ENCODE assay signal across 8 cellular contexts in genomic region chr15:51971353-51972133, GRCh38. TPM values are rescaled to one million over a fixed set of nuclear protein-coding genes. Genes with fewer than 3 reads are reported as not detected.
DNase-seq lines count a peak whose midpoint lies in the region; ATAC-seq and TF ChIP-seq lines count a peak whose summit lies in the region.

LEO1 (minus strand) TSS chr15:51971778; CDS start chr15:51971745, 33 bp downstream.

- no peaks in the 10 kb centered on the region for H4K20me1 ChIP-seq in mammary epithelial cell (ENCODE audit: insufficient read depth, low read length)

- peak in 1 of 3 donors; percentile 60 for TF ChIP-seq POLR2A in spleen (IDR thresholded peaks at IDR 0.05)

- peak within 1 kb of the TSS; percentile 96 to 99 (median 98) for H3K4me3 Mint-ChIP-seq in immature natural killer cell

- TSS peak; percentile 90 for BruUV-seq in mammary epithelial cell (replicated peaks; lab: Mats Ljungman, UMichigan)

- H3K4me3 ChIP-seq in WERI-Rb-1 (ENCODE audit: low read depth, low read length) (peak within 1 kb of the TSS; percentile 85), mammary epithelial cell (replicated peaks in 1 of 3; ENCODE audit: insufficient read depth in 1 of 3, low read depth in 2 of 3, low read length in 3 of 3) (peak within 1 kb of the TSS; percentile 71 to 90 (median 90)), spleen (peak within 1 kb of the TSS; percentile 66 to 91 (median 80))

- ATAC-seq in GM18873 (IDR thresholded peaks at IDR 0.05; ENCODE audit: low FRiP score, unreplicated experiment) (peak; percentile 83), HG03139 (IDR thresholded peaks at IDR 0.05; ENCODE audit: unreplicated experiment) (peak; percentile 84)

- dilution Hi-C loops in mammary epithelial cell (cut with HindIII; ENCODE audit: low sequenced_read_pairs), result no loop called here

- H3K27ac Mint-ChIP-seq in immature natural killer cell, result peak within 1 kb of the TSS; percentile 94 to 99 (median 96)

- WGBS in mammary epithelial cell (ENCODE audit: low coverage, missing lambda C conversion rate), result 2% methylated on average over 24 of the region's 59 CpGs
- WGBS in spleen, 5 donors, result 0 to 1% (median 0%) methylated on average over 45 to 59 of the region's 59 CpGs

- H3K36me3 ChIP-seq in WERI-Rb-1 (peaks cover 3% of the 10 kb centered on the region; the same call in 1 of the 2 replicates), mammary epithelial cell (ENCODE audit: insufficient read depth, low read length) (no peaks in the 10 kb centered on the region), spleen (peaks cover 0 to 18% (median 3%) of the 10 kb centered on the region in 6 donors)

- CTCF ChIA-PET in mammary epithelial cell (lab: Charles Lee; ENCODE audit: low non-redundant PET), result interaction anchor here (0.6 to 0.7 kb wide), 2 partner anchors 98 to 279 kb away, joined by 3 read pairs; no protein-coding TSS in a partner anchor

- TF ChIP-seq CTCF in WERI-Rb-1 (IDR thresholded peaks at IDR 0.05; ENCODE audit: low read depth, low read length) (peak; percentile 41), mammary epithelial cell (conservative IDR thresholded peaks at IDR 0.05 in 1 of 2, IDR thresholded peaks at IDR 0.05 in 1 of 2; ENCODE audit: extremely low read depth in 1 of 2, insufficient read depth in 1 of 2, low read depth in 1 of 2, low read length in 2 of 2) (peak; percentile 3 to 53), spleen (IDR thresholded peaks at IDR 0.05 in 8 of 11, conservative IDR thresholded peaks at IDR 0.05 in 3 of 11) (peak in 8 of 11 experiments; percentile 6 to 52 (median 42))

- H3K9me3 ChIP-seq in WERI-Rb-1 (ENCODE audit: severe bottlenecking) (peaks cover 7% of the 10 kb centered on the region), mammary epithelial cell (replicated peaks; ENCODE audit: insufficient read depth, low read length) (no peaks in the 10 kb centered on the region), spleen (peaks cover 0 to 25% (median 22%) of the 10 kb centered on the region in 8 donors)

- H3K27me3 Mint-ChIP-seq in immature natural killer cell (ENCODE audit: low read depth in 3 of 3), result peaks cover 9 to 13% (median 11%) of the 10 kb centered on the region in 3 donors

- H3K27ac ChIP-seq in WERI-Rb-1 (peak within 1 kb of the TSS; percentile 89), mammary epithelial cell (ENCODE audit: insufficient read depth, low read depth, low read length) (peak within 1 kb of the TSS; percentile 66), spleen (peak within 1 kb of the TSS; percentile 77 to 93 (median 90))

- H3K79me2 ChIP-seq in mammary epithelial cell (ENCODE audit: insufficient read depth, low read length), result peaks cover 52% of the 10 kb centered on the region

- peaks cover 32 to 40% of the 10 kb centered on the region in 2 donors for H3K4me1 Mint-ChIP-seq in immature natural killer cell

- H3K9me3 Mint-ChIP-seq in immature natural killer cell, result peaks cover 3 to 12% (median 10%) of the 10 kb centered on the region in 6 donors

- no peaks in the 10 kb centered on the region for H3K27me3 ChIP-seq in WERI-Rb-1 (ENCODE audit: insufficient read depth, low read depth, severe bottlenecking)
- no peaks in the 10 kb centered on the region for H3K27me3 ChIP-seq in mammary epithelial cell (ENCODE audit: insufficient read depth, low read length)
- H3K27me3 ChIP-seq in spleen (replicated peaks in 1 of 7), result no peaks in the 10 kb centered on the region

- intact Hi-C loops in mammary epithelial cell (cut with micrococcal nuclease), result no loop called here
- intact Hi-C loops in spleen (cut with DNase I; ENCODE audit: low total_unique reads), result no loop called here

- H3K4me1 ChIP-seq in mammary epithelial cell (ENCODE audit: insufficient read depth, low read length) (peaks cover 10% of the 10 kb centered on the region), spleen (peaks cover 5 to 31% (median 22%) of the 10 kb centered on the region in 6 donors)

- H3K9ac ChIP-seq in mammary epithelial cell (ENCODE audit: insufficient read depth, low read length), result peak within 1 kb of the TSS; percentile 79

- peak within 1 kb of the TSS; percentile 95 for H2AFZ ChIP-seq in mammary epithelial cell (ENCODE audit: low read depth, low read length)

- peaks cover 8 to 9% (median 9%) of the 10 kb centered on the region in 3 donors for H3K36me3 Mint-ChIP-seq in immature natural killer cell

- peak within 1 kb of the TSS; percentile 73 for H3K4me2 ChIP-seq in mammary epithelial cell (ENCODE audit: insufficient read depth, low read depth, low read length)

- DNase-seq in AG08395 (ENCODE audit: low spot score) (peak; percentile 96), NCI-H2196 treated with DMSO at 0.1 percent for 48 hours (lab: John Stamatoyannopoulos, UW; ENCODE audit: unreplicated experiment) (peak; percentile 89), WERI-Rb-1 (peak; percentile 94), mammary epithelial cell (peak; percentile 95), immature natural killer cell (peak; percentile 91 to 93 (median 92)), spleen (peak; percentile 97)

- in situ Hi-C loops in mammary epithelial cell (cut with MboI; ENCODE audit: low sequenced_read_pairs in 2 of 2), result loop anchor here in 1 of 2 donors (10.0 kb wide), 1 partner anchor 173 kb away; no protein-coding TSS in a partner anchor

RNA-seq across cellular contexts. Expression of gene LEO1, which starts in this region (rescaled TPM):
- total RNA-seq in mammary epithelial cell (10 to 100 TPM; 11.3 to 25.5 TPM), spleen (10 to 100 TPM; 15.2 to 19.5 (median 17.1) TPM)
- polyA plus RNA-seq in mammary epithelial cell (7.3 TPM), immature natural killer cell (10 to 100 TPM; 10.4 to 30.0 (median 16.2) TPM), spleen (10 to 100 TPM in 1 of 3 donors, 1 to 10 TPM in 2; 7.6 to 10.4 (median 8.7) TPM)
- polyA minus RNA-seq in mammary epithelial cell, result 7.5 TPM

Comparison
In these comparisons a context has a peak if more than half of its experiments do, and no peak if none do; other contexts are left out.
1. Peak in every context shown above with its lines: DNase-seq, ATAC-seq, H3K4me3 ChIP-seq and H3K27ac ChIP-seq.